ENCODE assay signal across 9 cellular contexts in the genomic region with DNA sequence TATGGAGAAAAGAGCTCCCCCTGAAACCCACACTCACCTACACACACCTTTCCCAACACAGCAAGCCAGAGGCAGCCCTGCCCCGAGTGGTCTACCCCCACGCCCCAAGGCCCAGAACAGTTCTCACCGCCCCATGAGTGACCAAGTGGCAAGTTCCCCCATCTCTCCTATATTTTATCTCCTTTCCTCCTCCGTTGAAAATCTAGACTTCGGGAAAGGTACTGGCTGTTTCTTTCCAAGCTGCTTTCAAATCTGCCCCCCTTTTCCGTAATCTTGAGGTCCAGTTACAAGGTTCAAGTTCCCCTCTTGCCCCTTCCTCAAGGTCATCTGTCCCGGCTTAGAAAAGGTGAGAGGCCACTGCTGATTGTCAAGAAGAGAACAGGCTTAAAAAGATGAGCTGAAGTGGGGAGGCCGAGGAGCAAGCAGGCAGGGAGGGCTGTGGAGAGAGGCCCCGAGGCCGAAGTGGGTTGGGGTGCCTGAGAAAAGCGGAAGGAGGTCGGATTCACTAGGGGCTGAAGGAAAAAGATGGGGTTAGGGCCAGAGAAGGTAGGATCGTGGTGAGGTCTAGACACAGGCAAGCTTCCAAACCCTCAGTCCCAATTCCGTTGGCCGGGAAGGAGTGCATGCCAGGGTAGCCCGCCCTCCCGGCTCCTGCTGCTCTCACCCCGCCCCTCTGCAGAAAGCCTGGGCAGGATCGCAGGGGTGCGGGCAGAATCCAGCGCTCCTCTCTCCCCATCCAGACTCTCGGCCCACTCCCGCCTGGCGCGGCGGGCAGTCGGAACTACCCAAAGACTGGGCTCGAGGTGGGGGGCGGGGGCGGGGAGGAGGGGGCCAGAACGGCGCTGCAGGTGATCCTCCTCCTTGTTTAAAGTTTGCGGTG. TPM values are rescaled to one million over a fixed set of nuclear protein-coding genes. Genes with fewer than 3 reads are reported as not detected.
DNase-seq lines count a peak whose midpoint lies in the region; ATAC-seq, FAIRE-seq and TF ChIP-seq lines count a peak whose summit lies in the region.
"Had no signal": no experiment of that assay in that cellular context is flagged by ENCODE, and none has a peak within 500 bp of the region (broad histone marks: within the 10 kb centered on the region; RNA-seq: fewer than 3 reads in every experiment).

No MANE protein-coding gene starts in this region.

- DNase-seq in BE2C (no peak), KBM-7 (peak; percentile 30), endothelial cell of umbilical vein (ENCODE audit: low read depth, low spot score) (no peak), lower leg skin (ENCODE audit: low spot score in 2 of 2) (no peak)

- H3K4me1 ChIP-seq in BE2C (peaks cover 15% of the 10 kb centered on the region), endothelial cell of umbilical vein (ENCODE audit: control insufficient read depth, extremely low read depth, insufficient read depth, low read length) (peaks cover 17% of the 10 kb centered on the region)

- H2AFZ ChIP-seq in endothelial cell of umbilical vein (ENCODE audit: low read depth, low read length), result no peak overlapping the region

- ATAC-seq in GM18873 (IDR thresholded peaks at IDR 0.05; ENCODE audit: low FRiP score, unreplicated experiment) (no peak), GM19328 (IDR thresholded peaks at IDR 0.05; ENCODE audit: unreplicated experiment) (no peak), HG02763 (IDR thresholded peaks at IDR 0.05; ENCODE audit: unreplicated experiment) (no peak)

- in situ Hi-C loops in KBM-7 (cut with MboI; ENCODE audit: low pct_unique_long_range_greater_than_20kb, low sequenced_read_pairs), result no loop called here

- H3K36me3 Mint-ChIP-seq in nephron (ENCODE audit: low read depth), result no peaks in the 10 kb centered on the region

- CTCF ChIA-PET in endothelial cell of umbilical vein (lab: Charles Lee), result interaction anchor here (2.9 to 3.2 kb wide), 2 partner anchors 41 to 633 kb away, joined by 15 to 31 read pairs; a partner anchor contains a TSS

- H4K20me1 ChIP-seq in endothelial cell of umbilical vein (replicated peaks; ENCODE audit: control insufficient read depth, extremely low read depth, insufficient read depth, low read length), result no peaks in the 10 kb centered on the region

- H3K79me2 ChIP-seq in endothelial cell of umbilical vein (ENCODE audit: control insufficient read depth, insufficient read depth, low read length), result no peaks in the 10 kb centered on the region
- H3K79me2 ChIP-seq: parathyroid adenoma had no signal

- peaks cover 5% of the 10 kb centered on the region for H3K9me3 Mint-ChIP-seq in nephron

- H3K9me3 ChIP-seq in BE2C, result no peaks in the 10 kb centered on the region
- H3K9me3 ChIP-seq in endothelial cell of umbilical vein (replicated peaks; ENCODE audit: control insufficient read depth, insufficient read depth, low read length), result no peaks in the 10 kb centered on the region

- dilution Hi-C loops in endothelial cell of umbilical vein (cut with MboI; ENCODE audit: extremely low pct_ligation_motif_present, low sequenced_read_pairs), result no loop called here

- H3K27me3 Mint-ChIP-seq in nephron (ENCODE audit: low read depth), result peaks cover 68% of the 10 kb centered on the region

- peak overlapping the region; percentile 84 to 89 (median 88) for H3K4me3 Mint-ChIP-seq in nephron

- H3K4me2 ChIP-seq in endothelial cell of umbilical vein (ENCODE audit: insufficient read depth, low read length), result no peak overlapping the region

- FAIRE-seq in endothelial cell of umbilical vein (lab: Jason Lieb, UNC), result no peak

- no TSS peak for BruUV-seq in endothelial cell of umbilical vein (replicated peaks; lab: Mats Ljungman, UMichigan)

- peak overlapping the region in 1 of 3 experiments; percentile 15 for H3K27ac Mint-ChIP-seq in nephron

- no peaks in the 10 kb centered on the region for H3K36me3 ChIP-seq in BE2C
- no peaks in the 10 kb centered on the region for H3K36me3 ChIP-seq in endothelial cell of umbilical vein (ENCODE audit: control insufficient read depth in 2 of 2, extremely low read depth in 1 of 2, insufficient read depth in 2 of 2, low read length in 2 of 2)

- intact Hi-C loops in endothelial cell of umbilical vein (cut with micrococcal nuclease) (loop anchor here (5.0 kb wide), 1 partner anchor 344 kb away; a partner anchor contains a TSS), lower leg skin (cut with DNase I; ENCODE audit: low total_unique reads) (no loop called here)

- H3K27me3 ChIP-seq in BE2C, result peaks cover 31% of the 10 kb centered on the region
- peaks cover 73 to 98% of the 10 kb centered on the region in 2 experiments for H3K27me3 ChIP-seq in endothelial cell of umbilical vein (ENCODE audit: control insufficient read depth in 2 of 2, insufficient read depth in 2 of 2, low read length in 2 of 2)

- TF ChIP-seq CTCF in BE2C (IDR thresholded peaks at IDR 0.05; ENCODE audit: low read depth, low read length) (no peak), endothelial cell of umbilical vein (IDR thresholded peaks at IDR 0.05; ENCODE audit: extremely low read depth in 1 of 2, insufficient read depth in 1 of 2, low read depth in 1 of 2, low read length in 2 of 2) (no peak), nephron (IDR thresholded peaks at IDR 0.05; ENCODE audit: unreplicated experiment in 3 of 3) (no peak), lower leg skin (IDR thresholded peaks at IDR 0.05) (no peak)

- H3K4me1 Mint-ChIP-seq in nephron, result peaks cover 45% of the 10 kb centered on the region

- H3K4me3 ChIP-seq in BE2C (ENCODE audit: low read depth, low read length) (peak overlapping the region; percentile 57; the same call in 1 of the 2 replicates), endothelial cell of umbilical vein (replicated peaks in 1 of 3; ENCODE audit: insufficient read depth in 1 of 3, low read depth in 1 of 3, low read length in 3 of 3) (no peak overlapping the region), lower leg skin (ENCODE audit: low read depth, poor library complexity, severe bottlenecking) (no peak overlapping the region)

- no peak overlapping the region for H3K9ac ChIP-seq in endothelial cell of umbilical vein (replicated peaks; ENCODE audit: extremely low read depth, insufficient read depth, low read length)
- H3K9ac ChIP-seq: parathyroid adenoma had no signal

- POLR2A ChIA-PET in endothelial cell of umbilical vein (lab: Charles Lee), result no interaction called here

- TF ChIP-seq POLR2A in endothelial cell of umbilical vein (IDR thresholded peaks at IDR 0.05; ENCODE audit: low read depth, low read length) (no peak), lower leg skin (IDR thresholded peaks at IDR 0.05) (no peak)

- WGBS in lower leg skin, 2 donors, result 23 to 25% methylated on average over 32 to 33 of the region's 33 CpGs

- H3K27ac ChIP-seq in endothelial cell of umbilical vein (ENCODE audit: insufficient read depth, low read depth, low read length), result no peak overlapping the region
- H3K27ac ChIP-seq: parathyroid adenoma had no signal

- H3K9me1 ChIP-seq in endothelial cell of umbilical vein (replicated peaks; ENCODE audit: control insufficient read depth, extremely low read depth, insufficient read depth, low read length), result no peaks in the 10 kb centered on the region

TF ChIP-seq in endothelial cell of umbilical vein, 7 proteins besides CTCF, POLR2A, EP300 and RAD21:
- peak; percentile 27 for TF ChIP-seq EZH2 (IDR thresholded peaks at IDR 0.05; ENCODE audit: borderline replicate concordance, low read depth, low read length, severe bottlenecking)
- TF ChIP-seq JUN (IDR thresholded peaks at IDR 0.05; ENCODE audit: borderline replicate concordance, insufficient read depth, insufficient read length, low read depth), result no peak

RNA-seq across cellular contexts. Expression of a gene that starts 1.7 kb away (rescaled TPM):
- 10.7 TPM for polyA plus RNA-seq in BE2C (2012; ENCODE audit: insufficient read depth, insufficient read length, low read depth)
- total RNA-seq in endothelial cell of umbilical vein (0.07 and 0.44 TPM in 2 replicates), lower leg skin (1 to 10 TPM in 1 of 4 donors, under 1 TPM in 3; 0.21 to 1.8 (median 0.61) TPM)
- not detected in 2 replicates for polyA plus RNA-seq in endothelial cell of umbilical vein
- not detected in 2 replicates for polyA plus RNA-seq in endothelial cell of umbilical vein (2011; cell fraction: cytosol; rRNA removed)
- 0.07 TPM in 1 of 2 replicates, not detected in the other for polyA plus RNA-seq in endothelial cell of umbilical vein (2011; cell fraction: nucleus; rRNA removed)
- not detected in 2 replicates for polyA plus RNA-seq in endothelial cell of umbilical vein (2012)
- not detected in 2 replicates for polyA minus RNA-seq in endothelial cell of umbilical vein
- polyA minus RNA-seq in endothelial cell of umbilical vein (2011; cell fraction: cytosol; rRNA and poly(A)+ RNA removed), result not detected
- not detected in 2 replicates for polyA minus RNA-seq in endothelial cell of umbilical vein (2011; cell fraction: nucleus; rRNA and poly(A)+ RNA removed)

RNA-seq across cellular contexts. Expression of a gene that starts 40.9 kb away (rescaled TPM):
- 48.9 TPM for polyA plus RNA-seq in BE2C (2012; ENCODE audit: insufficient read depth, insufficient read length, low read depth)
- total RNA-seq in endothelial cell of umbilical vein (85.2 and 85.6 TPM in 2 replicates), lower leg skin (10 to 100 TPM in 1 of 4 donors, 1 to 10 TPM in 3; 4.6 to 17.1 (median 5.3) TPM)
- polyA plus RNA-seq in endothelial cell of umbilical vein, result 48.9 and 55.7 TPM in 2 replicates
- 66.9 and 67.2 TPM in 2 replicates for polyA plus RNA-seq in endothelial cell of umbilical vein (2011; cell fraction: cytosol; rRNA removed)
- polyA plus RNA-seq in endothelial cell of umbilical vein (2011; cell fraction: nucleus; rRNA removed), result 87.4 and 92.9 TPM in 2 replicates
- polyA plus RNA-seq in endothelial cell of umbilical vein (2012), result 64.4 and 71.1 TPM in 2 replicates
- 44.1 and 52.9 TPM in 2 replicates for polyA minus RNA-seq in endothelial cell of umbilical vein
- 9.6 TPM for polyA minus RNA-seq in endothelial cell of umbilical vein (2011; cell fraction: cytosol; rRNA and poly(A)+ RNA removed)
- 30.4 and 33.4 TPM in 2 replicates for polyA minus RNA-seq in endothelial cell of umbilical vein (2011; cell fraction: nucleus; rRNA and poly(A)+ RNA removed)
